21 cellular contexts compared by ENCODE assay signal in the genomic region with DNA sequence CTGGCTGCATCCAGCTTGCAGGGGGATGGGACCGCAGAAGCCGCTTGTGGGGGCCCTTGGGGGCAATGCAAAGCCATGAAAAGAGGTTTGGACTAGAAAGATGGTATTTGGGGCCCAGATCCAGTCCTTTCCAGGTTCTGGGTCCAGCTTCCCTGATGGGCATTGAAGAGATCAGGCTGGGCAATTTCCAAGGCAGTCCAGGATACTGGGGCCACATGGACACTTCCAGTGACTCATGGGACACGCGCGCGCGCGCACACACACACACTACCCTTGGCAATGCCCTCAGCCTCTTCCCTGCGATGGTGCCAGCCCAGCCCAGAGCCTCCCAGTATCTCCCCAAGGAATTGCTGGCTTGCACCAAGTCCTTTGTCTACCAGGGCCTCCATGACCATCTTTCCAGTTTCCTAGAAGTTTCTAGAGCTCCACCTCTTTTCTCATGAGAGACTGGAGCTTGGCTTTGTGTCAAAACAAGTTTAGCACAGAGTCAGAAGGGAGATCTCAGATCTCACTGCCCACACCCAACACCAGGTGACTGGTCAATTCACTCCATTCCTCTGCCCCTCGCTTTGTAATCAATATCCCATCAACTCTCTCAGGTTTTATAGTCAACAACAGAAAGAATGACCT. TPM values are rescaled to one million over a fixed set of nuclear protein-coding genes. Genes with fewer than 3 reads are reported as not detected.
DNase-seq lines count a peak whose midpoint lies in the region; ATAC-seq, FAIRE-seq and TF ChIP-seq lines count a peak whose summit lies in the region.
"Had no signal": no experiment of that assay in that cellular context is flagged by ENCODE, and none has a peak within 500 bp of the region (broad histone marks: within the 10 kb centered on the region; RNA-seq: fewer than 3 reads in every experiment).

No MANE protein-coding gene starts in this region.

- no peak for TF ChIP-seq POLR2A in H1 (IDR thresholded peaks at IDR 0.05; ENCODE audit: control extremely low read depth in 1 of 2, low read depth in 2 of 2, low read length in 2 of 2)
- TF ChIP-seq POLR2A in prostate gland (IDR thresholded peaks at IDR 0.05): no peak

- peaks cover 30% of the 10 kb centered on the region for H3F3A ChIP-seq in neural progenitor cell (ENCODE audit: low read depth)

- H2BK20ac ChIP-seq in H1 (ENCODE audit: low read length): no peak overlapping the region

- H2BK15ac ChIP-seq in H1 (ENCODE audit: low read length): 0 out of 2 replicates have a peak overlapping the region, but pooled peaks have one; percentile 4

- H3K4me3 ChIP-seq in HEK293 (ENCODE audit: low read depth, low read length) (no peak overlapping the region), H1 (ENCODE audit: extremely low read depth in 1 of 4, insufficient read depth in 2 of 4, low read depth in 3 of 4, low read length in 4 of 4) (no peak overlapping the region), neural progenitor cell (no peak overlapping the region), prostate gland (no peak overlapping the region)
- H3K4me3 ChIP-seq: upper lobe of left lung had no signal

- peak; percentile 10 for DNase-seq in D721Med (ENCODE audit: insufficient read length, low spot score)
- no peak for DNase-seq in H1 (ENCODE audit: low read depth in 1 of 2, low spot score in 2 of 2)
- no peak for DNase-seq in neural progenitor cell (ENCODE audit: low spot score)
- DNase-seq in prostate gland (ENCODE audit: low spot score): no peak
- no peak for DNase-seq in GM03348 (ENCODE audit: low spot score)
- no peak for DNase-seq in hypothalamus (lab: John Stamatoyannopoulos, UW)
- DNase-seq: DMS79 treated with DMSO at 0.1 percent for 48 hours, NCI-H446 treated with DMSO at 0.1 percent for 48 hours, PC-3, T-helper 9 cell, WERI-Rb-1 had no signal

- POLR2A ChIA-PET in HEK293 (lab: Yijun Ruan, JAX): no interaction called here
- POLR2A ChIA-PET in H1 (lab: Charles Lee; ENCODE audit: partially characterized antibody): no interaction called here

- 91% methylated on average over 10 of the region's 10 CpGs; no CpG with 5 or more reads in 1 of the 2 experiments for WGBS in H1 (ENCODE audit: extremely low coverage in 1 of 2, insufficient coverage in 1 of 2, insufficient read length in 1 of 2, insufficient replicate concordance in 2 of 2, low coverage in 1 of 2, low lambda C conversion rate in 2 of 2, missing lambda C conversion rate in 1 of 2), 2 experiments
- 95% methylated on average over 10 of the region's 10 CpGs for WGBS in prostate gland

- H2BK12ac ChIP-seq in H1 (ENCODE audit: low read depth, low read length): peak overlapping the region; percentile 90; the same call in 1 of the 2 replicates

- H3K36me3 ChIP-seq in HEK293 (ENCODE audit: control insufficient read depth in 2 of 2, insufficient read depth in 1 of 2, low read length in 2 of 2): no peaks in the 10 kb centered on the region; a peak in 1 of 3 replicates
- H3K36me3 ChIP-seq in H1 (ENCODE audit: control insufficient read depth in 2 of 4, insufficient read depth in 4 of 4, low read length in 3 of 4): no peaks in the 10 kb centered on the region; a peak in 1 of 8 replicates
- no peaks in the 10 kb centered on the region for H3K36me3 ChIP-seq in neural progenitor cell
- H3K36me3 ChIP-seq in prostate gland: no peaks in the 10 kb centered on the region
- H3K36me3 ChIP-seq: upper lobe of left lung, WERI-Rb-1 had no signal

- H3K9me3 ChIP-seq in HEK293 (ENCODE audit: control insufficient read depth, insufficient read depth, low read depth, low read length) (no peaks in the 10 kb centered on the region), H1 (ENCODE audit: insufficient read depth in 2 of 2, low read depth in 1 of 2, low read length in 1 of 2) (peaks cover 0 to 2% of the 10 kb centered on the region in 2 experiments; a peak in 1 of 4 replicates), neural progenitor cell (ENCODE audit: low read depth) (no peaks in the 10 kb centered on the region), prostate gland (no peaks in the 10 kb centered on the region)
- H3K9me3 ChIP-seq: upper lobe of left lung had no signal

- H4K20me1 ChIP-seq in H1 (replicated peaks in 1 of 2; ENCODE audit: control insufficient read depth in 1 of 2, insufficient read depth in 2 of 2, low read length in 2 of 2) (peaks cover 4 to 10% of the 10 kb centered on the region in 2 experiments), neural progenitor cell (ENCODE audit: low read depth) (peaks cover 16% of the 10 kb centered on the region)

- H2BK5ac ChIP-seq in H1 (ENCODE audit: low read depth, low read length): peak overlapping the region; percentile 52; the same call in 1 of the 2 replicates

- H3K9ac ChIP-seq in H1 (replicated peaks in 1 of 4; ENCODE audit: extremely low read depth in 1 of 4, low read depth in 3 of 4, low read length in 3 of 4) (no peak overlapping the region), neural progenitor cell (no peak overlapping the region)

- TF ChIP-seq CTCF in D721Med (IDR thresholded peaks at IDR 0.05; ENCODE audit: insufficient read depth, missing control alignments) (no peak), HEK293 (tag by site-specific recombination; IDR thresholded peaks at IDR 0.05) (no peak), H1 (IDR thresholded peaks at IDR 0.05; ENCODE audit: control extremely low read depth in 1 of 3, insufficient read depth in 1 of 3, low read depth in 1 of 3, low read length in 3 of 3) (no peak), neural progenitor cell (IDR thresholded peaks at IDR 0.05) (no peak), prostate gland (IDR thresholded peaks at IDR 0.05) (no peak)

- H3K79me2 ChIP-seq in H1 (ENCODE audit: control insufficient read depth in 1 of 2, insufficient read depth in 2 of 2, low read length in 2 of 2): no peaks in the 10 kb centered on the region
- H3K79me2 ChIP-seq in neural progenitor cell (ENCODE audit: low read depth): no peaks in the 10 kb centered on the region

- H3K4me3 Mint-ChIP-seq in neural progenitor cell: peak overlapping the region; percentile 71
- H3K4me3 Mint-ChIP-seq: activated T-helper 17 cell treated with anti-CD3 and anti-CD28 coated beads, Interleukin-2, amount 50 U/mL, for 72 hours; central memory CD8-positive, alpha-beta T cell had no signal

- no peak overlapping the region for H4K8ac ChIP-seq in H1 (ENCODE audit: extremely low read depth, insufficient read depth, low read length)

- no peak overlapping the region; the same call in 1 of the 2 replicates for H3K18ac ChIP-seq in H1 (ENCODE audit: extremely low read depth, low read length)

- H3K79me1 ChIP-seq in H1 (ENCODE audit: low read depth, low read length): no peaks in the 10 kb centered on the region

- H3K14ac ChIP-seq in H1 (ENCODE audit: insufficient read length): no peak overlapping the region

- H3K27ac ChIP-seq in HEK293 (ENCODE audit: extremely low read depth, low read depth, low read length): no peak overlapping the region
- H3K27ac ChIP-seq in H1 (ENCODE audit: low read depth, low read length): no peak overlapping the region
- no peak overlapping the region for H3K27ac ChIP-seq in neural progenitor cell
- H3K27ac ChIP-seq in prostate gland: no peak overlapping the region
- H3K27ac ChIP-seq: epithelial cell of prostate, upper lobe of left lung, WERI-Rb-1 had no signal

- CTCF ChIA-PET in HEK293 (lab: Yijun Ruan, JAX): interaction anchor here (0.8 kb wide), 1 partner anchor 60 kb away, joined by 3 read pairs; no protein-coding TSS in a partner anchor
- CTCF ChIA-PET in H1 (lab: Charles Lee; ENCODE audit: partially characterized antibody): interaction anchor here (1.0 to 1.6 kb wide), 3 partner anchors 39 to 59 kb away, joined by 3 to 4 read pairs (median 4); no protein-coding TSS in a partner anchor

- H3K23me2 ChIP-seq in H1 (ENCODE audit: low read depth, low read length): peaks cover 10% of the 10 kb centered on the region; the same call in 1 of the 2 replicates

- no peak overlapping the region for H3K4ac ChIP-seq in H1 (replicated peaks; ENCODE audit: insufficient read length, low read depth, low read length)

- 0 out of 2 replicates have a peak, but pooled peaks cover 4% of the 10 kb centered on the region for H3K4me1 ChIP-seq in HEK293 (ENCODE audit: control insufficient read depth, insufficient read depth, low read length)
- H3K4me1 ChIP-seq in H1 (replicated peaks in 1 of 4; ENCODE audit: control insufficient read depth in 3 of 4, insufficient read depth in 4 of 4, low read length in 3 of 4): peaks cover 6 to 32% (median 25%) of the 10 kb centered on the region in 4 experiments
- H3K4me1 ChIP-seq in neural progenitor cell: peaks cover 13% of the 10 kb centered on the region
- H3K4me1 ChIP-seq in prostate gland (replicated peaks): no peaks in the 10 kb centered on the region

- peak overlapping the region; percentile 87 for H3K27ac Mint-ChIP-seq in neural progenitor cell
- H3K27ac Mint-ChIP-seq: activated T-helper 17 cell treated with anti-CD3 and anti-CD28 coated beads, Interleukin-2, amount 50 U/mL, for 72 hours; IgD-negative memory B cell had no signal

- H3K9me3 Mint-ChIP-seq in neural progenitor cell: no peaks in the 10 kb centered on the region
- H3K9me3 Mint-ChIP-seq: activated T-helper 17 cell treated with anti-CD3 and anti-CD28 coated beads, Interleukin-2, amount 50 U/mL, for 72 hours; central memory CD8-positive, alpha-beta T cell; IgD-negative memory B cell had no signal

- H4K91ac ChIP-seq in H1 (replicated peaks; ENCODE audit: insufficient read length, low read length): no peak overlapping the region

- H3K27me3 Mint-ChIP-seq in neural progenitor cell (ENCODE audit: insufficient read depth, low read depth): peaks cover 8% of the 10 kb centered on the region

- H3K23ac ChIP-seq in H1 (ENCODE audit: insufficient read length): no peak overlapping the region

- no peak overlapping the region for H4K5ac ChIP-seq in H1 (ENCODE audit: insufficient read length, low read depth, low read length)

- peaks cover 7% of the 10 kb centered on the region for H3K36me3 Mint-ChIP-seq in neural progenitor cell
- H3K36me3 Mint-ChIP-seq: IgD-negative memory B cell had no signal

- H3K4me1 Mint-ChIP-seq in neural progenitor cell: peaks cover 64% of the 10 kb centered on the region
- H3K4me1 Mint-ChIP-seq: activated T-helper 17 cell treated with anti-CD3 and anti-CD28 coated beads, Interleukin-2, amount 50 U/mL, for 72 hours; central memory CD8-positive, alpha-beta T cell had no signal

- H2AFZ ChIP-seq in H1 (ENCODE audit: low read length) (no peak overlapping the region), neural progenitor cell (replicated peaks) (no peak overlapping the region)

- TF ChIP-seq EP300 in H1 (IDR thresholded peaks at IDR 0.05; ENCODE audit: borderline replicate concordance in 1 of 2, low read depth in 2 of 2, low read length in 2 of 2): no peak

- H3K4me2 ChIP-seq in H1 (ENCODE audit: insufficient read depth in 1 of 2, low read depth in 2 of 2, low read length in 2 of 2): peak overlapping the region in 1 of 2 experiments; percentile 75; a peak in 1 of 4 replicates
- no peak overlapping the region for H3K4me2 ChIP-seq in neural progenitor cell

- intact Hi-C loops in prostate gland (cut with DNase I): no loop called here

- H2BK120ac ChIP-seq in H1 (replicated peaks; ENCODE audit: low read depth, low read length): no peak overlapping the region

- FAIRE-seq in D721Med (lab: Jason Lieb, UNC): no peak
- no peak for FAIRE-seq in H1 (lab: Jason Lieb, UNC)
- FAIRE-seq: H54 had no signal

- ATAC-seq in HG02610 (IDR thresholded peaks at IDR 0.05; ENCODE audit: unreplicated experiment): no peak
- ATAC-seq: activated T-helper 17 cell treated with anti-CD3 and anti-CD28 coated beads, Interleukin-2, amount 50 U/mL, for 72 hours; left lobe of liver; PC-3; Right ventricle myocardium inferior had no signal

- peak overlapping the region; percentile 88; the same call in 1 of the 2 replicates for H2AK5ac ChIP-seq in H1 (ENCODE audit: low read depth, low read length)

- no peak overlapping the region for H3K56ac ChIP-seq in H1 (replicated peaks; ENCODE audit: insufficient read length, low read depth, low read length)

- H3K27me3 ChIP-seq in H1 (replicated peaks in 1 of 4; ENCODE audit: control insufficient read depth in 3 of 4, extremely low read depth in 1 of 4, insufficient read depth in 3 of 4, low read length in 3 of 4): peaks cover 46 to 82% (median 76%) of the 10 kb centered on the region in 4 experiments
- peaks cover 75% of the 10 kb centered on the region for H3K27me3 ChIP-seq in neural progenitor cell
- no peaks in the 10 kb centered on the region for H3K27me3 ChIP-seq in prostate gland (replicated peaks; ENCODE audit: insufficient read depth)

- no peak for TF ChIP-seq RAD21 in H1 (IDR thresholded peaks at IDR 0.05 in 1 of 2, conservative IDR thresholded peaks at IDR 0.05 in 1 of 2; ENCODE audit: low read depth in 2 of 2, low read length in 2 of 2)

RNA-seq across cellular contexts. Expression of gene WNT3, which starts 44.3 kb away (rescaled TPM):
- total RNA-seq in H1 (2021; fragmentation: NEBNext Ultra II Directional; extraction: Animal tissue kit (Norgen Biotek cat#: 25700)): 1.3 and 2.0 TPM in 2 replicates
- polyA plus RNA-seq in H1 (2011; rRNA removed): 0.56 and 0.96 TPM in 2 replicates
- 1.00 TPM for polyA plus RNA-seq in H1 (2011; cell fraction: cytosol; rRNA removed)
- polyA plus RNA-seq in H1 (2011; cell fraction: nucleus; rRNA removed): 1.2 TPM
- 0.40 to 1.3 TPM (median 0.77 TPM) in 4 replicates for polyA plus RNA-seq in H1 (2012, experiment 1 of 2)
- polyA plus RNA-seq in H1 (2012, experiment 2 of 2): 0.76 TPM
- 5.2 TPM for polyA plus RNA-seq in H1 (2013, experiment 1 of 2)
- polyA plus RNA-seq in H1 (2013, experiment 2 of 2): 6.7 TPM
- polyA minus RNA-seq in H1 (2011; rRNA and poly(A)+ RNA removed): 0.71 and 0.91 TPM in 2 replicates
- polyA minus RNA-seq in H1 (2011; cell fraction: cytosol; rRNA and poly(A)+ RNA removed): 0.66 TPM
- polyA minus RNA-seq in H1 (2011; cell fraction: nucleus; rRNA and poly(A)+ RNA removed): 0.60 TPM
- total RNA-seq in neural progenitor cell (ENCODE audit: low replicate concordance) (1.1 and 1.7 TPM in 2 replicates), prostate gland (1 to 10 TPM; 2.0 to 7.7 TPM)
